In the genomic region with DNA sequence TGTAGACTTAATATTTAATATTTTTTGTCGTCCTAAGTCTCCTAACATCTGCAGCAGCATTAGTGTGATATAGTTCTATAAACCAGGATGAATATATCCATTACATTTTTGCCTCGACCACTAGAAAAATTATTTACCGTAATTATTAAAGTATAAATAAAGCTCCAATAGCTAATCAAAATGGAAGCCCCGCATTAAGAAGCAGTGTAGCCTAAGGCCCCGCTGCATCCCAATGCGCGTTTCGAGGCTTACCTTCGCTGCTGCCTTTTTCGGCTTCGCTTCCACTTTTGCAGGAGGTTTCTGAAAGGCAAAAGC, we compare ENCODE assay signal across 8 cellular contexts. TPM values are rescaled to one million over a fixed set of nuclear protein-coding genes. Genes with fewer than 3 reads are reported as not detected.
DNase-seq lines count a peak whose midpoint lies in the region; ATAC-seq and TF ChIP-seq lines count a peak whose summit lies in the region.

No MANE protein-coding gene starts in this region.

- H3K4me3 ChIP-seq in CD8-positive, alpha-beta T cell (ENCODE audit: low read depth, low read length), result peak overlapping the region; percentile 84
- peak overlapping the region; percentile 96 for H3K4me3 ChIP-seq in adipocyte (ENCODE audit: low read length)
- peak overlapping the region; percentile 65 to 97 (median 68) for H3K4me3 ChIP-seq in tibial nerve

- no peaks in the 10 kb centered on the region for H3K27me3 ChIP-seq in CD8-positive, alpha-beta T cell (ENCODE audit: insufficient read depth, low read length)
- H3K27me3 ChIP-seq in adipocyte (replicated peaks; ENCODE audit: control insufficient read depth, insufficient read depth, low read length) (no peaks in the 10 kb centered on the region), layer of hippocampus (ENCODE audit: control insufficient read depth, insufficient read depth, low read length) (no peaks in the 10 kb centered on the region), tibial nerve (no peaks in the 10 kb centered on the region)

- no peak for TF ChIP-seq EP300 in tibial nerve (IDR thresholded peaks at IDR 0.05)

- peak overlapping the region; percentile 89 for H3K27ac ChIP-seq in CD8-positive, alpha-beta T cell (ENCODE audit: low read depth, low read length)
- peak overlapping the region; percentile 81 for H3K27ac ChIP-seq in layer of hippocampus (ENCODE audit: low read depth, low read length)
- H3K27ac ChIP-seq in tibial nerve, result peak overlapping the region; percentile 85 to 97 (median 90)

- CTCF ChIA-PET in CD8-positive, alpha-beta T cell (lab: Charles Lee), result interaction anchor here (1.0 to 3.7 kb wide), 5 partner anchors 35 to 50 kb away, joined by 3 to 23 read pairs (median 3); a partner anchor contains a TSS

- peak overlapping the region; percentile 92 for H3K9ac ChIP-seq in adipocyte (ENCODE audit: low read length)

- no peaks in the 10 kb centered on the region for H3K27me3 Mint-ChIP-seq in CD8-positive, alpha-beta T cell (ENCODE audit: low read depth)

- peaks cover 19% of the 10 kb centered on the region for H3K36me3 ChIP-seq in CD8-positive, alpha-beta T cell (ENCODE audit: insufficient read depth, low read length)
- H3K36me3 ChIP-seq in adipocyte (ENCODE audit: control insufficient read depth, insufficient read depth, low read length, severe bottlenecking), result peaks cover 35% of the 10 kb centered on the region
- H3K36me3 ChIP-seq in tibial nerve, result peaks cover 0 to 9% (median 4%) of the 10 kb centered on the region in 3 donors

- peak overlapping the region; percentile 91 for H3K4me3 Mint-ChIP-seq in CD8-positive, alpha-beta T cell

- POLR2A ChIA-PET in CD8-positive, alpha-beta T cell (lab: Charles Lee), result interaction anchor here (1.0 to 3.7 kb wide), 8 partner anchors 11 to 164 kb away, joined by 3 to 95 read pairs (median 6); a partner anchor contains a TSS

- H3K4me1 ChIP-seq in CD8-positive, alpha-beta T cell (ENCODE audit: insufficient read depth, low read length), result peaks cover 43% of the 10 kb centered on the region
- H3K4me1 ChIP-seq in adipocyte (ENCODE audit: control insufficient read depth, insufficient read depth, low read length), result peaks cover 22% of the 10 kb centered on the region
- H3K4me1 ChIP-seq in tibial nerve, result peaks cover 0 to 29% (median 19%) of the 10 kb centered on the region in 4 donors

- peaks cover 41% of the 10 kb centered on the region for H3K36me3 Mint-ChIP-seq in CD8-positive, alpha-beta T cell

- DNase-seq in CD8-positive, alpha-beta T cell, result peak in 2 of 7 experiments; percentile 4 to 37
- no peak for DNase-seq in adipocyte (ENCODE audit: low read depth)
- DNase-seq in tibial nerve (ENCODE audit: low spot score in 2 of 2), result no peak
- no peak for DNase-seq in central memory CD4-positive, alpha-beta T cell
- DNase-seq in effector CD8-positive, alpha-beta T cell (lab: John Stamatoyannopoulos, UW), result no peak
- no peak for DNase-seq in ecto neural progenitor cell (ENCODE audit: low spot score)

- no peak for TF ChIP-seq POLR2A in tibial nerve (IDR thresholded peaks at IDR 0.05)

- H3K9me3 Mint-ChIP-seq in CD8-positive, alpha-beta T cell, result no peaks in the 10 kb centered on the region

- no peaks in the 10 kb centered on the region for H3K9me3 ChIP-seq in CD8-positive, alpha-beta T cell (ENCODE audit: low read length)
- H3K9me3 ChIP-seq in adipocyte (ENCODE audit: control insufficient read depth, low read length) (no peaks in the 10 kb centered on the region), tibial nerve (peaks cover 0 to 1% (median 0%) of the 10 kb centered on the region in 4 donors)

- H3K4me1 Mint-ChIP-seq in CD8-positive, alpha-beta T cell (ENCODE audit: low read depth), result peaks cover 38% of the 10 kb centered on the region

- WGBS in tibial nerve, 2 donors, result 1 to 2% methylated on average over 11 of the region's 11 CpGs

- TF ChIP-seq CTCF in CD8-positive, alpha-beta T cell (IDR thresholded peaks at IDR 0.05), result no peak
- no peak for TF ChIP-seq CTCF in tibial nerve (IDR thresholded peaks at IDR 0.05)

- peak; percentile 2 for ATAC-seq in CD8-positive, alpha-beta T cell
- peak; percentile 11 for ATAC-seq in HG03064 (IDR thresholded peaks at IDR 0.05; ENCODE audit: low read depth, unreplicated experiment)

- peak overlapping the region; percentile 94 for H3K27ac Mint-ChIP-seq in CD8-positive, alpha-beta T cell

- intact Hi-C loops in CD8-positive, alpha-beta T cell (cut with DNase I, micrococcal nuclease), result loop anchor here (1.0 to 10.0 kb wide), 6 partner anchors 32 to 165 kb away; a partner anchor contains a TSS

RNA-seq across cellular contexts. Expression of a gene that starts 0.9 kb away (rescaled TPM):
- 100 to 1,000 TPM; 187 to 195 TPM for total RNA-seq in CD8-positive, alpha-beta T cell
- 10 to 100 TPM; 58.4 to 82.2 (median 59.6) TPM for total RNA-seq in tibial nerve

RNA-seq across cellular contexts. Expression of a gene that starts 34.6 kb away (rescaled TPM):
- total RNA-seq in CD8-positive, alpha-beta T cell, result 10 to 100 TPM; 96.4 to 99.0 TPM
- total RNA-seq in tibial nerve, result 10 to 100 TPM; 65.3 to 99.4 (median 87.7) TPM
